In the genomic region with DNA sequence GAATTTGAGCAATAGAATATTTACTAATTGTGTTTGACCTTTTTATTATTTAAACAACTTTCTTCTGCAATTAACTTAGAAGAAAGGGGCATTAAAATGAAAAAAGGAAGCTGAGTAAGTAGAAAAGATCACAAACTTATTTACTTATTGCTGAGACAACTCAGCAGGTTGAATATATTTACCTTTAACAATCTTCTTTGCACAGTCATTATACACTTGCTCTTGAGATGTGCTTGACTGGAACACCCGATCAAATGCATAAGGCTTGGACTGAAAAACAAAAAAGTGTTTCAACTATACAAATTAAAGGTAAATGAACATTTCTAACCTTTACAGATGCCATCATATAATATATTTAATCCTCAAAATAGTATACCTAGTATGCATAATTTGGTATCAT, we compare ENCODE assay signal across 1 cellular context.
TF ChIP-seq lines count a peak whose summit lies in the region.

No MANE protein-coding gene starts in this region.

TF ChIP-seq in HepG2, 621 proteins besides CTCF, POLR2A, EP300 and RAD21:
- TF ChIP-seq HES4 (CRISPR knock-in tag; IDR thresholded peaks at IDR 0.05; ENCODE audit: borderline replicate concordance) = no peak
- TF ChIP-seq, protein P1, sequence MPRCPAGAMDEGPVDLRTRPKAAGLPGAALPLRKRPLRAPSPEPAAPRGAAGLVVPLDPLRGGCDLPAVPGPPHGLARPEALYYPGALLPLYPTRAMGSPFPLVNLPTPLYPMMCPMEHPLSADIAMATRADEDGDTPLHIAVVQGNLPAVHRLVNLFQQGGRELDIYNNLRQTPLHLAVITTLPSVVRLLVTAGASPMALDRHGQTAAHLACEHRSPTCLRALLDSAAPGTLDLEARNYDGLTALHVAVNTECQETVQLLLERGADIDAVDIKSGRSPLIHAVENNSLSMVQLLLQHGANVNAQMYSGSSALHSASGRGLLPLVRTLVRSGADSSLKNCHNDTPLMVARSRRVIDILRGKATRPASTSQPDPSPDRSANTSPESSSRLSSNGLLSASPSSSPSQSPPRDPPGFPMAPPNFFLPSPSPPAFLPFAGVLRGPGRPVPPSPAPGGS (CRISPR knock-in tag; IDR thresholded peaks at IDR 0.05) = no peak
- TF ChIP-seq, protein P2, sequence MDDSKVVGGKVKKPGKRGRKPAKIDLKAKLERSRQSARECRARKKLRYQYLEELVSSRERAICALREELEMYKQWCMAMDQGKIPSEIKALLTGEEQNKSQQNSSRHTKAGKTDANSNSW (CRISPR knock-in tag; IDR thresholded peaks at IDR 0.05; ENCODE audit: borderline replicate concordance) = no peak
- no peak for TF ChIP-seq MXI1 (IDR thresholded peaks at IDR 0.05; ENCODE audit: borderline replicate concordance, low read depth, low read length)
- no peak for TF ChIP-seq SMAD9 (CRISPR knock-in tag; IDR thresholded peaks at IDR 0.05)
- TF ChIP-seq ZNF331 (CRISPR knock-in tag; IDR thresholded peaks at IDR 0.05) = no peak
- TF ChIP-seq PAWR (CRISPR knock-in tag; IDR thresholded peaks at IDR 0.05; ENCODE audit: borderline replicate concordance) = no peak
- no peak for TF ChIP-seq MIER3 (CRISPR knock-in tag; IDR thresholded peaks at IDR 0.05; ENCODE audit: borderline replicate concordance)
- no peak for TF ChIP-seq MEIS1 (CRISPR knock-in tag; IDR thresholded peaks at IDR 0.05; ENCODE audit: borderline replicate concordance)
